ENCODE assay signal across 1 cellular context in the genomic region with DNA sequence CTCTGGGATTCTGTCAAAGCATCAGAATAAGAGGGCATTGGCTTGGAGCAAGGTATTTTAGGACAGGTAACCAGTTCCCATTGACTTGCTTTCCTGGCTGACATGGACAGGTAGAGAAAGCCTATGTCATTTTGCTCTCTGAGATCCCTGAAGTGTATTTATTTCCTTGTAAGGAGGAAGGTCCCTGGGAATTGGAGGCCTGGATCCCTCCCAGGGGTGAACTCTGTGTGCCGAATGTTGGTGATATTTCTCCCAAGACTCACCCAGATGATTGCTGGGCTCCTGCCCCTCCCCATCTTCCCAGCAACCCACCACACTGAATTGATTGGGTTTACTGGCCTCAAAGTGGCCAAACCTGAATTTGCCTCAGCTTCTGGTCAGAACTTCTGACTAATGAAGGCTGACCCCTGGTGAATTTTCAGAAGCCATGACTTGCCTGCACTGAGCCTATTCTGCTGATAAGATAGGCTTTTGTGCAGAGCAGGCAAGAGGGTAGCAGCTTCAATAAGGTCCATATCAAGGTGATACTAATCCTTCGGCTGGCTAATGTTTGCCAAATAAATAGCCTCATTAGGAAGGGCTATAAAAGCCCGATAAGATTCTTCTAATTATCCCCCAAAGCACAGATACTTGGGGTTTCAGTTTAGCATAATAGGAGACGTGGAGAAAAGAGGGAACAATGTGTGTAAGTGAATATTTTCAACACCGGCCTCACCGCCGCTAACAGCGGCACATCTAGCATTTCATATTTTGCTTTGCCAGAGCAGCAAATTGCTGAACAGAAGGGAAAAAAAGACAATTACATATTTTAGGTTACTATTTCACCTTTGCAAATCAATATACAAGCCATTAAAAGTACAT.
TF ChIP-seq lines count a peak whose summit lies in the region.

No MANE protein-coding gene starts in this region.

TF ChIP-seq in K562, 482 proteins besides CTCF, POLR2A, EP300 and RAD21 (continued from another document):
- TF ChIP-seq, protein P1, sequence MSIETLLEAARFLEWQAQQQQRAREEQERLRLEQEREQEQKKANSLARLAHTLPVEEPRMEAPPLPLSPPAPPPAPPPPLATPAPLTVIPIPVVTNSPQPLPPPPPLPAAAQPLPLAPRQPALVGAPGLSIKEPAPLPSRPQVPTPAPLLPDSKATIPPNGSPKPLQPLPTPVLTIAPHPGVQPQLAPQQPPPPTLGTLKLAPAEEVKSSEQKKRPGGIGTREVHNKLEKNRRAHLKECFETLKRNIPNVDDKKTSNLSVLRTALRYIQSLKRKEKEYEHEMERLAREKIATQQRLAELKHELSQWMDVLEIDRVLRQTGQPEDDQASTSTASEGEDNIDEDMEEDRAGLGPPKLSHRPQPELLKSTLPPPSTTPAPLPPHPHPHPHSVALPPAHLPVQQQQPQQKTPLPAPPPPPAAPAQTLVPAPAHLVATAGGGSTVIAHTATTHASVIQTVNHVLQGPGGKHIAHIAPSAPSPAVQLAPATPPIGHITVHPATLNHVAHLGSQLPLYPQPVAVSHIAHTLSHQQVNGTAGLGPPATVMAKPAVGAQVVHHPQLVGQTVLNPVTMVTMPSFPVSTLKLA (conservative IDR thresholded peaks at IDR 0.05), result no peak
- TF ChIP-seq ATF7 (IDR thresholded peaks at IDR 0.05) (peak; percentile 39; the same call in 1 of the 2 replicates), L3MBTL2 (IDR thresholded peaks at IDR 0.05) (no peak), ZBTB8A (IDR thresholded peaks at IDR 0.05; ENCODE audit: partially characterized antibody) (no peak), ELF4 (CRISPR knock-in tag; IDR thresholded peaks at IDR 0.05) (no peak), ZNF830 (CRISPR knock-in tag; IDR thresholded peaks at IDR 0.05) (no peak), PHF20 (IDR thresholded peaks at IDR 0.05; ENCODE audit: partially characterized antibody) (no peak), PML (IDR thresholded peaks at IDR 0.05; ENCODE audit: low read length) (no peak), DIDO1 (tag; IDR thresholded peaks at IDR 0.05; ENCODE audit: low read depth) (no peak), RB1 (IDR thresholded peaks at IDR 0.05; ENCODE audit: low read depth) (0 out of 2 replicates have a peak, but pooled peaks have one; percentile 37), ARID2 (IDR thresholded peaks at IDR 0.05) (peak; percentile 86), NCOR1 (IDR thresholded peaks at IDR 0.05) (no peak), VEZF1 (CRISPR knock-in tag; IDR thresholded peaks at IDR 0.05) (no peak), ZNF512 (tag; IDR thresholded peaks at IDR 0.05) (no peak), ZNF695 (CRISPR knock-in tag; IDR thresholded peaks at IDR 0.05) (no peak), CHD1 (IDR thresholded peaks at IDR 0.05; ENCODE audit: low read length) (no peak), IRF2 (CRISPR knock-in tag; IDR thresholded peaks at IDR 0.05) (no peak), E2F3 (CRISPR knock-in tag; IDR thresholded peaks at IDR 0.05) (no peak), ZC3H8 (IDR thresholded peaks at IDR 0.05) (no peak), NFE2 (IDR thresholded peaks at IDR 0.05; ENCODE audit: low read depth) (0 out of 2 replicates have a peak, but pooled peaks have one; percentile 21), HMBOX1 (IDR thresholded peaks at IDR 0.05) (no peak), TFAP4 (CRISPR knock-in tag; IDR thresholded peaks at IDR 0.05; ENCODE audit: borderline replicate concordance) (0 out of 2 replicates have a peak, but pooled peaks have one; percentile 15)
- TF ChIP-seq, protein P2, sequence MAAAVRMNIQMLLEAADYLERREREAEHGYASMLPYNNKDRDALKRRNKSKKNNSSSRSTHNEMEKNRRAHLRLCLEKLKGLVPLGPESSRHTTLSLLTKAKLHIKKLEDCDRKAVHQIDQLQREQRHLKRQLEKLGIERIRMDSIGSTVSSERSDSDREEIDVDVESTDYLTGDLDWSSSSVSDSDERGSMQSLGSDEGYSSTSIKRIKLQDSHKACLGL (CRISPR knock-in tag; IDR thresholded peaks at IDR 0.05; ENCODE audit: borderline replicate concordance, poor library complexity, severe bottlenecking), result no peak
- TF ChIP-seq, protein P3, sequence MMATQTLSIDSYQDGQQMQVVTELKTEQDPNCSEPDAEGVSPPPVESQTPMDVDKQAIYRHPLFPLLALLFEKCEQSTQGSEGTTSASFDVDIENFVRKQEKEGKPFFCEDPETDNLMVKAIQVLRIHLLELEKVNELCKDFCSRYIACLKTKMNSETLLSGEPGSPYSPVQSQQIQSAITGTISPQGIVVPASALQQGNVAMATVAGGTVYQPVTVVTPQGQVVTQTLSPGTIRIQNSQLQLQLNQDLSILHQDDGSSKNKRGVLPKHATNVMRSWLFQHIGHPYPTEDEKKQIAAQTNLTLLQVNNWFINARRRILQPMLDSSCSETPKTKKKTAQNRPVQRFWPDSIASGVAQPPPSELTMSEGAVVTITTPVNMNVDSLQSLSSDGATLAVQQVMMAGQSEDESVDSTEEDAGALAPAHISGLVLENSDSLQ (IDR thresholded peaks at IDR 0.05), result no peak
- TF ChIP-seq, protein P4, sequence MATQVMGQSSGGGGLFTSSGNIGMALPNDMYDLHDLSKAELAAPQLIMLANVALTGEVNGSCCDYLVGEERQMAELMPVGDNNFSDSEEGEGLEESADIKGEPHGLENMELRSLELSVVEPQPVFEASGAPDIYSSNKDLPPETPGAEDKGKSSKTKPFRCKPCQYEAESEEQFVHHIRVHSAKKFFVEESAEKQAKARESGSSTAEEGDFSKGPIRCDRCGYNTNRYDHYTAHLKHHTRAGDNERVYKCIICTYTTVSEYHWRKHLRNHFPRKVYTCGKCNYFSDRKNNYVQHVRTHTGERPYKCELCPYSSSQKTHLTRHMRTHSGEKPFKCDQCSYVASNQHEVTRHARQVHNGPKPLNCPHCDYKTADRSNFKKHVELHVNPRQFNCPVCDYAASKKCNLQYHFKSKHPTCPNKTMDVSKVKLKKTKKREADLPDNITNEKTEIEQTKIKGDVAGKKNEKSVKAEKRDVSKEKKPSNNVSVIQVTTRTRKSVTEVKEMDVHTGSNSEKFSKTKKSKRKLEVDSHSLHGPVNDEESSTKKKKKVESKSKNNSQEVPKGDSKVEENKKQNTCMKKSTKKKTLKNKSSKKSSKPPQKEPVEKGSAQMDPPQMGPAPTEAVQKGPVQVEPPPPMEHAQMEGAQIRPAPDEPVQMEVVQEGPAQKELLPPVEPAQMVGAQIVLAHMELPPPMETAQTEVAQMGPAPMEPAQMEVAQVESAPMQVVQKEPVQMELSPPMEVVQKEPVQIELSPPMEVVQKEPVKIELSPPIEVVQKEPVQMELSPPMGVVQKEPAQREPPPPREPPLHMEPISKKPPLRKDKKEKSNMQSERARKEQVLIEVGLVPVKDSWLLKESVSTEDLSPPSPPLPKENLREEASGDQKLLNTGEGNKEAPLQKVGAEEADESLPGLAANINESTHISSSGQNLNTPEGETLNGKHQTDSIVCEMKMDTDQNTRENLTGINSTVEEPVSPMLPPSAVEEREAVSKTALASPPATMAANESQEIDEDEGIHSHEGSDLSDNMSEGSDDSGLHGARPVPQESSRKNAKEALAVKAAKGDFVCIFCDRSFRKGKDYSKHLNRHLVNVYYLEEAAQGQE (CRISPR knock-in tag; IDR thresholded peaks at IDR 0.05; ENCODE audit: low read depth), result no peak
- TF ChIP-seq, protein P5, sequence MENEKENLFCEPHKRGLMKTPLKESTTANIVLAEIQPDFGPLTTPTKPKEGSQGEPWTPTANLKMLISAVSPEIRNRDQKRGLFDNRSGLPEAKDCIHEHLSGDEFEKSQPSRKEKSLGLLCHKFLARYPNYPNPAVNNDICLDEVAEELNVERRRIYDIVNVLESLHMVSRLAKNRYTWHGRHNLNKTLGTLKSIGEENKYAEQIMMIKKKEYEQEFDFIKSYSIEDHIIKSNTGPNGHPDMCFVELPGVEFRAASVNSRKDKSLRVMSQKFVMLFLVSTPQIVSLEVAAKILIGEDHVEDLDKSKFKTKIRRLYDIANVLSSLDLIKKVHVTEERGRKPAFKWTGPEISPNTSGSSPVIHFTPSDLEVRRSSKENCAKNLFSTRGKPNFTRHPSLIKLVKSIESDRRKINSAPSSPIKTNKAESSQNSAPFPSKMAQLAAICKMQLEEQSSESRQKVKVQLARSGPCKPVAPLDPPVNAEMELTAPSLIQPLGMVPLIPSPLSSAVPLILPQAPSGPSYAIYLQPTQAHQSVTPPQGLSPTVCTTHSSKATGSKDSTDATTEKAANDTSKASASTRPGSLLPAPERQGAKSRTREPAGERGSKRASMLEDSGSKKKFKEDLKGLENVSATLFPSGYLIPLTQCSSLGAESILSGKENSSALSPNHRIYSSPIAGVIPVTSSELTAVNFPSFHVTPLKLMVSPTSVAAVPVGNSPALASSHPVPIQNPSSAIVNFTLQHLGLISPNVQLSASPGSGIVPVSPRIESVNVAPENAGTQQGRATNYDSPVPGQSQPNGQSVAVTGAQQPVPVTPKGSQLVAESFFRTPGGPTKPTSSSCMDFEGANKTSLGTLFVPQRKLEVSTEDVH (IDR thresholded peaks at IDR 0.05; ENCODE audit: low read depth, partially characterized antibody), result no peak
- TF ChIP-seq, protein P6, sequence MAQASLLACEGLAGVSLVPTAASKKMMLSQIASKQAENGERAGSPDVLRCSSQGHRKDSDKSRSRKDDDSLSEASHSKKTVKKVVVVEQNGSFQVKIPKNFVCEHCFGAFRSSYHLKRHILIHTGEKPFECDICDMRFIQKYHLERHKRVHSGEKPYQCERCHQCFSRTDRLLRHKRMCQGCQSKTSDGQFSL (CRISPR knock-in tag; IDR thresholded peaks at IDR 0.05), result no peak
- TF ChIP-seq, protein P6 (tag; IDR thresholded peaks at IDR 0.05), result no peak
